ENCODE assay signal across 8 cellular contexts in genomic region chr20:10603971-10604864, GRCh38.
DNase-seq lines count a peak whose midpoint lies in the region; ATAC-seq, FAIRE-seq and TF ChIP-seq lines count a peak whose summit lies in the region.

No MANE protein-coding gene starts in this region.

- peak; percentile 62 for DNase-seq in H54 (ENCODE audit: insufficient read length, low spot score)
- DNase-seq in adipocyte (ENCODE audit: low read depth): peak; percentile 95
- DNase-seq in cardiac muscle cell (ENCODE audit: low read depth in 1 of 2, low spot score in 1 of 2): peak; percentile 55 to 90
- DNase-seq in sigmoid colon: peak; percentile 87
- no peak for DNase-seq in NCI-H1694 treated with DMSO at 0.1 percent for 48 hours (lab: John Stamatoyannopoulos, UW)
- no peak for DNase-seq in NCI-H2196 (lab: John Stamatoyannopoulos, UW; ENCODE audit: unreplicated experiment)

- H3K4me1 ChIP-seq in adipocyte (ENCODE audit: control insufficient read depth, insufficient read depth, low read length): peaks cover 29% of the 10 kb centered on the region
- H3K4me1 ChIP-seq in cardiac muscle cell (ENCODE audit: low read depth): peaks cover 30% of the 10 kb centered on the region
- peaks cover 0 to 17% (median 12%) of the 10 kb centered on the region in 4 donors for H3K4me1 ChIP-seq in sigmoid colon

- TF ChIP-seq CTCF in cardiac muscle cell (IDR thresholded peaks at IDR 0.05; ENCODE audit: low read depth, low read length): no peak
- no peak for TF ChIP-seq CTCF in sigmoid colon (IDR thresholded peaks at IDR 0.05)

- intact Hi-C loops in sigmoid colon (cut with DNase I): no loop called here

- H3K4me3 ChIP-seq in adipocyte (ENCODE audit: low read length) (peak overlapping the region; percentile 75), cardiac muscle cell (no peak overlapping the region), sigmoid colon (no peak overlapping the region)

- H3K9me3 ChIP-seq in adipocyte (ENCODE audit: control insufficient read depth, low read length) (no peaks in the 10 kb centered on the region), cardiac muscle cell (ENCODE audit: low read depth) (no peaks in the 10 kb centered on the region), sigmoid colon (no peaks in the 10 kb centered on the region)

- no peak for TF ChIP-seq EP300 in sigmoid colon (IDR thresholded peaks at IDR 0.05)

- WGBS in sigmoid colon, 2 donors: 85 to 90% methylated on average over 8 of the region's 8 CpGs

- no peaks in the 10 kb centered on the region for H3K36me3 ChIP-seq in adipocyte (ENCODE audit: control insufficient read depth, insufficient read depth, low read length, severe bottlenecking)
- no peaks in the 10 kb centered on the region for H3K36me3 ChIP-seq in cardiac muscle cell
- no peaks in the 10 kb centered on the region for H3K36me3 ChIP-seq in sigmoid colon

- peak; percentile 37; the same call in 1 of the 2 replicates for TF ChIP-seq POLR2A in H54 (IDR thresholded peaks at IDR 0.05; ENCODE audit: low read depth, low read length)
- TF ChIP-seq POLR2A in sigmoid colon (IDR thresholded peaks at IDR 0.05): no peak

- peak; percentile 78 for FAIRE-seq in H54 (lab: Jason Lieb, UNC)

- H3K9ac ChIP-seq in adipocyte (ENCODE audit: low read length): peak overlapping the region; percentile 75

- H3K27me3 ChIP-seq in adipocyte (replicated peaks; ENCODE audit: control insufficient read depth, insufficient read depth, low read length) (no peaks in the 10 kb centered on the region), cardiac muscle cell (no peaks in the 10 kb centered on the region), sigmoid colon (no peaks in the 10 kb centered on the region)

- peak overlapping the region; percentile 87 for H3K27ac ChIP-seq in cardiac muscle cell
- peak overlapping the region; percentile 36 to 67 (median 56) for H3K27ac ChIP-seq in sigmoid colon

- ATAC-seq in HG02981 (IDR thresholded peaks at IDR 0.05; ENCODE audit: unreplicated experiment) (no peak), HG02588 (IDR thresholded peaks at IDR 0.05; ENCODE audit: unreplicated experiment) (no peak)

Comparison
In these comparisons a context has a peak if more than half of its experiments do, and no peak if none do; other contexts are left out.
1. DNase-seq: peak in H54 (single experiment), adipocyte (single experiment), cardiac muscle cell (2 of 2) and sigmoid colon (single experiment); none in NCI-H1694 treated with DMSO at 0.1 percent for 48 hours (single experiment) and NCI-H2196 (single experiment).